ENCODE assay signal across 8 cellular contexts in genomic region chr13:36344886-36345437, GRCh38. TPM values are rescaled to one million over a fixed set of nuclear protein-coding genes. Genes with fewer than 3 reads are reported as not detected.
DNase-seq lines count a peak whose midpoint lies in the region; ATAC-seq, FAIRE-seq and TF ChIP-seq lines count a peak whose summit lies in the region.

No MANE protein-coding gene starts in this region.

- H3K4me3 ChIP-seq in dorsolateral prefrontal cortex (peak overlapping the region; percentile 53 to 94 (median 82)), muscle layer of duodenum (ENCODE audit: low read depth in 1 of 2, low read length in 2 of 2) (peak overlapping the region; percentile 77 to 87)

- intact Hi-C loops in dorsolateral prefrontal cortex (cut with DNase I), result loop anchor here (5.0 kb wide), 2 partner anchors 63 to 652 kb away; partner anchors contain the start of gene ALG5 (in 1 of the 2)

- H3K4me1 ChIP-seq in muscle layer of duodenum (ENCODE audit: control insufficient read depth in 1 of 2, insufficient read depth in 2 of 2, low read length in 2 of 2), result peaks cover 0 to 20% of the 10 kb centered on the region in 2 donors

- no peak for ATAC-seq in HG02870 (IDR thresholded peaks at IDR 0.05; ENCODE audit: unreplicated experiment)

- no peak for FAIRE-seq in RCC 7860 (lab: Jason Lieb, UNC)

- no peak for TF ChIP-seq CTCF in dorsolateral prefrontal cortex (IDR thresholded peaks at IDR 0.05 in 54 of 56, conservative IDR thresholded peaks at IDR 0.05 in 2 of 56; ENCODE audit: low read depth in 1 of 56, partially characterized antibody in 56 of 56)

- peaks cover 0 to 20% of the 10 kb centered on the region in 2 donors for H3K36me3 ChIP-seq in muscle layer of duodenum (ENCODE audit: control insufficient read depth in 1 of 2, insufficient read depth in 2 of 2, low read length in 2 of 2)

- H3K9me3 ChIP-seq in muscle layer of duodenum (ENCODE audit: control insufficient read depth in 1 of 2, low read length in 2 of 2), result no peaks in the 10 kb centered on the region

- DNase-seq in NCI-H2227 (lab: John Stamatoyannopoulos, UW; ENCODE audit: unreplicated experiment) (peak; percentile 12), NCI-H2227 treated with DMSO at 0.1 percent for 48 hours (lab: John Stamatoyannopoulos, UW) (no peak), RPMI7951 (ENCODE audit: low read depth) (peak; percentile 10), dorsolateral prefrontal cortex (peak in 1 of 10 donors; percentile 8), NCI-H2171 (lab: John Stamatoyannopoulos, UW) (no peak), RCC 7860 (ENCODE audit: low spot score) (no peak)

- H3K27me3 ChIP-seq in dorsolateral prefrontal cortex (no peaks in the 10 kb centered on the region), muscle layer of duodenum (ENCODE audit: low read depth, low read length) (no peaks in the 10 kb centered on the region)

- H3K27ac ChIP-seq in dorsolateral prefrontal cortex, result peak overlapping the region; percentile 90 to 100 (median 99)
- peak overlapping the region; percentile 96 for H3K27ac ChIP-seq in muscle layer of duodenum (ENCODE audit: low read length)

RNA-seq across cellular contexts. Expression of gene SPART, which starts 1.2 kb away (rescaled TPM):
- total RNA-seq in RPMI7951 (2014; rRNA removed; shearing (Covaris generic)), result 44.0 and 52.9 TPM in 2 replicates
- 100 to 1,000 TPM in 17 of 120 experiments, 10 to 100 TPM in 103; 62.9 to 138 (median 86.2) TPM for total RNA-seq in dorsolateral prefrontal cortex

RNA-seq across cellular contexts. Expression of gene CCDC169, which starts 47.3 kb away (rescaled TPM):
- 0.36 and 0.88 TPM in 2 replicates for total RNA-seq in RPMI7951 (2014; rRNA removed; shearing (Covaris generic))
- 1 to 10 TPM in 118 of 120 experiments, under 1 TPM in 2; 0.84 to 8.8 (median 3.5) TPM for total RNA-seq in dorsolateral prefrontal cortex

Comparison
In these comparisons a context has a peak if more than half of its experiments do, and no peak if none do; other contexts are left out.
1. DNase-seq: peak in NCI-H2227 (single experiment) and RPMI7951 (single experiment); none in NCI-H2227 treated with DMSO at 0.1 percent for 48 hours (single experiment), NCI-H2171 (single experiment) and RCC 7860 (single experiment).